In genomic region chr16:29226782-29227181, GRCh38 we compare ENCODE assay signal across 16 cellular contexts.
DNase-seq lines count a peak whose midpoint lies in the region; ATAC-seq and FAIRE-seq lines count a peak whose summit lies in the region.
"Had no signal": no experiment of that assay in that cellular context is flagged by ENCODE, and none has a peak within 500 bp of the region (broad histone marks: within the 10 kb centered on the region; RNA-seq: fewer than 3 reads in every experiment).

No MANE protein-coding gene starts in this region.

- no peak for ATAC-seq in activated CD4-positive, CD25-positive, alpha-beta regulatory T cell treated with anti-CD3 and anti-CD28 coated beads, Interleukin-2, amount 50 U/mL, for 24 hours
- no peak for ATAC-seq in stimulated activated naive CD8-positive, alpha-beta T cell treated with anti-CD3 and anti-CD28 coated beads, Interleukin-15, amount 100 ng/mL, for 72 hours
- no peak for ATAC-seq in HG03520 (IDR thresholded peaks at IDR 0.05; ENCODE audit: unreplicated experiment)
- ATAC-seq: A549 had no signal

- DNase-seq in activated CD4-positive, CD25-positive, alpha-beta regulatory T cell treated with anti-CD3 and anti-CD28 coated beads, Interleukin-2, amount 50 U/mL, for 72 hours, result peak; percentile 20
- no peak for DNase-seq in stimulated activated naive CD8-positive, alpha-beta T cell treated with anti-CD3 and anti-CD28 coated beads, Interleukin-15, amount 100 ng/mL, for 72 hours
- DNase-seq in immature natural killer cell (peak; percentile 27 to 54 (median 43)), urothelium cell line (ENCODE audit: low spot score) (no peak)
- DNase-seq in activated CD4-positive, alpha-beta T cell treated with anti-CD3 and anti-CD28 coated beads, Interleukin-2, amount 50 U/mL, for 4 hours, result no peak
- DNase-seq: AML-193; Caco-2; CD4-positive, alpha-beta T cell had no signal

- peaks cover 3% of the 10 kb centered on the region for H3K36me3 Mint-ChIP-seq in stimulated activated naive CD8-positive, alpha-beta T cell treated with anti-CD3 and anti-CD28 coated beads, Interleukin-15, Interleukin-2, amounts not matched to agents 100 ng/mL and 50 ng/mL, for 24 hours (ENCODE audit: low read depth)
- H3K36me3 Mint-ChIP-seq in immature natural killer cell, result peaks cover 0 to 3% (median 0%) of the 10 kb centered on the region in 3 donors

- no peak overlapping the region for H3K4me3 Mint-ChIP-seq in stimulated activated naive CD8-positive, alpha-beta T cell treated with anti-CD3 and anti-CD28 coated beads, Interleukin-15, Interleukin-2, amounts not matched to agents 100 ng/mL and 50 ng/mL, for 24 hours
- no peak overlapping the region for H3K4me3 Mint-ChIP-seq in stimulated activated naive CD8-positive, alpha-beta T cell treated with anti-CD3 and anti-CD28 coated beads, Interleukin-15, amount 100 ng/mL, for 72 hours
- H3K4me3 Mint-ChIP-seq in immature natural killer cell, result peak overlapping the region in 2 of 5 donors; percentile 23 to 60
- H3K4me3 Mint-ChIP-seq: CD4-positive, alpha-beta T cell had no signal

- H3K27ac Mint-ChIP-seq in stimulated activated naive CD8-positive, alpha-beta T cell treated with anti-CD3 and anti-CD28 coated beads, Interleukin-15, Interleukin-2, amounts not matched to agents 100 ng/mL and 50 ng/mL, for 24 hours, result peak overlapping the region; percentile 70
- H3K27ac Mint-ChIP-seq in stimulated activated naive CD8-positive, alpha-beta T cell treated with anti-CD3 and anti-CD28 coated beads, Interleukin-15, amount 100 ng/mL, for 72 hours, result no peak overlapping the region
- H3K27ac Mint-ChIP-seq in immature natural killer cell, result peak overlapping the region; percentile 85 to 95 (median 94)
- H3K27ac Mint-ChIP-seq: CD4-positive, alpha-beta T cell had no signal

- H3K27me3 Mint-ChIP-seq in stimulated activated naive CD8-positive, alpha-beta T cell treated with anti-CD3 and anti-CD28 coated beads, Interleukin-15, Interleukin-2, amounts not matched to agents 100 ng/mL and 50 ng/mL, for 24 hours, result no peaks in the 10 kb centered on the region
- H3K27me3 Mint-ChIP-seq in stimulated activated naive CD8-positive, alpha-beta T cell treated with anti-CD3 and anti-CD28 coated beads, Interleukin-15, amount 100 ng/mL, for 72 hours, result no peaks in the 10 kb centered on the region
- H3K27me3 Mint-ChIP-seq in immature natural killer cell (ENCODE audit: low read depth in 3 of 3), result peaks cover 6 to 19% (median 6%) of the 10 kb centered on the region in 3 donors
- H3K27me3 Mint-ChIP-seq: CD4-positive, alpha-beta T cell had no signal

- H3K4me1 Mint-ChIP-seq in stimulated activated naive CD8-positive, alpha-beta T cell treated with anti-CD3 and anti-CD28 coated beads, Interleukin-15, Interleukin-2, amounts not matched to agents 100 ng/mL and 50 ng/mL, for 24 hours (ENCODE audit: low read depth), result peaks cover 17% of the 10 kb centered on the region
- H3K4me1 Mint-ChIP-seq in stimulated activated naive CD8-positive, alpha-beta T cell treated with anti-CD3 and anti-CD28 coated beads, Interleukin-15, amount 100 ng/mL, for 72 hours, result peaks cover 17% of the 10 kb centered on the region
- peaks cover 34 to 42% of the 10 kb centered on the region in 2 donors for H3K4me1 Mint-ChIP-seq in immature natural killer cell

- FAIRE-seq in urothelium cell line (lab: Jason Lieb, UNC), result peak; percentile 68
- FAIRE-seq: A549, D721Med, G401.6, GM12891, GM19239 had no signal

- H3K9me3 Mint-ChIP-seq in stimulated activated naive CD8-positive, alpha-beta T cell treated with anti-CD3 and anti-CD28 coated beads, Interleukin-15, Interleukin-2, amounts not matched to agents 100 ng/mL and 50 ng/mL, for 24 hours, result no peaks in the 10 kb centered on the region
- peaks cover 7 to 10% of the 10 kb centered on the region in 2 donors for H3K9me3 Mint-ChIP-seq in stimulated activated naive CD8-positive, alpha-beta T cell treated with anti-CD3 and anti-CD28 coated beads, Interleukin-15, amount 100 ng/mL, for 72 hours
- peaks cover 0 to 2% (median 0%) of the 10 kb centered on the region in 6 donors for H3K9me3 Mint-ChIP-seq in immature natural killer cell
- H3K9me3 Mint-ChIP-seq: CD4-positive, alpha-beta T cell had no signal

Comparison
In these comparisons a context has a peak if more than half of its experiments do, and no peak if none do; other contexts are left out.
1. H3K27ac Mint-ChIP-seq: peak in stimulated activated naive CD8-positive, alpha-beta T cell treated with anti-CD3 and anti-CD28 coated beads, Interleukin-15, Interleukin-2, amounts not matched to agents 100 ng/mL and 50 ng/mL, for 24 hours (single experiment) and immature natural killer cell (6 of 6); none in stimulated activated naive CD8-positive, alpha-beta T cell treated with anti-CD3 and anti-CD28 coated beads, Interleukin-15, amount 100 ng/mL, for 72 hours (0 of 2).
2. DNase-seq: peak in activated CD4-positive, CD25-positive, alpha-beta regulatory T cell treated with anti-CD3 and anti-CD28 coated beads, Interleukin-2, amount 50 U/mL, for 72 hours (single experiment) and immature natural killer cell (3 of 3); none in stimulated activated naive CD8-positive, alpha-beta T cell treated with anti-CD3 and anti-CD28 coated beads, Interleukin-15, amount 100 ng/mL, for 72 hours (0 of 2), urothelium cell line (single experiment) and activated CD4-positive, alpha-beta T cell treated with anti-CD3 and anti-CD28 coated beads, Interleukin-2, amount 50 U/mL, for 4 hours (0 of 2).